In genomic region chr6:41503841-41504525, GRCh38 we compare ENCODE assay signal across 1 cellular context.
TF ChIP-seq lines count a peak whose summit lies in the region.

No MANE protein-coding gene starts in this region.

TF ChIP-seq in HEK293, 187 proteins besides CTCF, POLR2A, EP300 and RAD21 (continued from another document and continues in another):
- TF ChIP-seq TSHZ1 (tag by site-specific recombination; IDR thresholded peaks at IDR 0.05; ENCODE audit: borderline replicate concordance): no peak
- TF ChIP-seq IKZF3 (tag by site-specific recombination; IDR thresholded peaks at IDR 0.05): 0 out of 2 replicates have a peak, but pooled peaks have one; percentile 10
- no peak for TF ChIP-seq ZSCAN23 (tag by site-specific recombination; IDR thresholded peaks at IDR 0.05)
- no peak for TF ChIP-seq ZNF280D (tag by site-specific recombination; IDR thresholded peaks at IDR 0.05)
- peak; percentile 99 for TF ChIP-seq GLIS1 (tag by site-specific recombination; IDR thresholded peaks at IDR 0.05)
- no peak for TF ChIP-seq ZNF639 (tag by site-specific recombination; IDR thresholded peaks at IDR 0.05)
- TF ChIP-seq ZNF548 (tag by site-specific recombination; IDR thresholded peaks at IDR 0.05): no peak
- TF ChIP-seq, protein P1, sequence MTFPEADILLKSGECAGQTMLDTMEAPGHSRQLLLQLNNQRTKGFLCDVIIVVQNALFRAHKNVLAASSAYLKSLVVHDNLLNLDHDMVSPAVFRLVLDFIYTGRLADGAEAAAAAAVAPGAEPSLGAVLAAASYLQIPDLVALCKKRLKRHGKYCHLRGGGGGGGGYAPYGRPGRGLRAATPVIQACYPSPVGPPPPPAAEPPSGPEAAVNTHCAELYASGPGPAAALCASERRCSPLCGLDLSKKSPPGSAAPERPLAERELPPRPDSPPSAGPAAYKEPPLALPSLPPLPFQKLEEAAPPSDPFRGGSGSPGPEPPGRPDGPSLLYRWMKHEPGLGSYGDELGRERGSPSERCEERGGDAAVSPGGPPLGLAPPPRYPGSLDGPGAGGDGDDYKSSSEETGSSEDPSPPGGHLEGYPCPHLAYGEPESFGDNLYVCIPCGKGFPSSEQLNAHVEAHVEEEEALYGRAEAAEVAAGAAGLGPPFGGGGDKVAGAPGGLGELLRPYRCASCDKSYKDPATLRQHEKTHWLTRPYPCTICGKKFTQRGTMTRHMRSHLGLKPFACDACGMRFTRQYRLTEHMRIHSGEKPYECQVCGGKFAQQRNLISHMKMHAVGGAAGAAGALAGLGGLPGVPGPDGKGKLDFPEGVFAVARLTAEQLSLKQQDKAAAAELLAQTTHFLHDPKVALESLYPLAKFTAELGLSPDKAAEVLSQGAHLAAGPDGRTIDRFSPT (tag by site-specific recombination; IDR thresholded peaks at IDR 0.05): 0 out of 2 replicates have a peak, but pooled peaks have one; percentile 32
- no peak for TF ChIP-seq ZNF10 (tag by site-specific recombination; IDR thresholded peaks at IDR 0.05)
- no peak for TF ChIP-seq ZBTB20 (tag by site-specific recombination; IDR thresholded peaks at IDR 0.05)
- TF ChIP-seq ZNF26 (tag by site-specific recombination; IDR thresholded peaks at IDR 0.05): no peak
- TF ChIP-seq ZNF274 (IDR thresholded peaks at IDR 0.05; ENCODE audit: low read length): no peak
- TF ChIP-seq ZNF274 (tag by site-specific recombination; IDR thresholded peaks at IDR 0.05; ENCODE audit: borderline replicate concordance): no peak
- TF ChIP-seq ZIC2 (tag by site-specific recombination; IDR thresholded peaks at IDR 0.05): peak; percentile 98
- TF ChIP-seq ZNF561 (tag by site-specific recombination; IDR thresholded peaks at IDR 0.05; ENCODE audit: borderline replicate concordance): peak; percentile 33; the same call in 1 of the 2 replicates
- TF ChIP-seq ZNF140 (tag by site-specific recombination; IDR thresholded peaks at IDR 0.05): no peak
- TF ChIP-seq ZNF626 (tag by site-specific recombination; IDR thresholded peaks at IDR 0.05): no peak
- peak; percentile 63 for TF ChIP-seq ZNF423 (tag by site-specific recombination; IDR thresholded peaks at IDR 0.05)
- TF ChIP-seq GLI2 (tag by site-specific recombination; IDR thresholded peaks at IDR 0.05; ENCODE audit: borderline replicate concordance, low read depth): no peak
- no peak for TF ChIP-seq ZNF302 (tag by site-specific recombination; IDR thresholded peaks at IDR 0.05; ENCODE audit: low read depth)
- TF ChIP-seq ZNF48 (tag by site-specific recombination; IDR thresholded peaks at IDR 0.05): no peak
- TF ChIP-seq ZFP41 (tag by site-specific recombination; IDR thresholded peaks at IDR 0.05; ENCODE audit: borderline replicate concordance): no peak
- peak; percentile 95 for TF ChIP-seq GLIS2 (tag by site-specific recombination; IDR thresholded peaks at IDR 0.05)
- no peak for TF ChIP-seq ZNF37A (tag by site-specific recombination; IDR thresholded peaks at IDR 0.05)
- TF ChIP-seq ZNF544 (tag by site-specific recombination; IDR thresholded peaks at IDR 0.05): no peak
- TF ChIP-seq REST (tag by site-specific recombination; IDR thresholded peaks at IDR 0.05): no peak
- 0 out of 2 replicates have a peak, but pooled peaks have one; percentile 19 for TF ChIP-seq ZBTB48 (tag by site-specific recombination; IDR thresholded peaks at IDR 0.05)
- no peak for TF ChIP-seq ELK4 (IDR thresholded peaks at IDR 0.05; ENCODE audit: borderline replicate concordance, low read depth, low read length)
- TF ChIP-seq ZFHX2 (tag by site-specific recombination; conservative IDR thresholded peaks at IDR 0.05): peak; percentile 69
- TF ChIP-seq BCL6B (tag by site-specific recombination; IDR thresholded peaks at IDR 0.05): no peak
- no peak for TF ChIP-seq ZNF600 (tag by site-specific recombination; IDR thresholded peaks at IDR 0.05)
- no peak for TF ChIP-seq ZNF169 (tag by site-specific recombination; IDR thresholded peaks at IDR 0.05)
- TF ChIP-seq ZNF398 (tag by site-specific recombination; IDR thresholded peaks at IDR 0.05): peak; percentile 75; the same call in 1 of the 2 replicates
- no peak for TF ChIP-seq ZNF394 (tag by site-specific recombination; IDR thresholded peaks at IDR 0.05; ENCODE audit: borderline replicate concordance)
- TF ChIP-seq ZNF530 (tag by site-specific recombination; IDR thresholded peaks at IDR 0.05; ENCODE audit: low read depth): no peak
- TF ChIP-seq ZNF776 (tag by site-specific recombination; IDR thresholded peaks at IDR 0.05; ENCODE audit: borderline replicate concordance): no peak
- TF ChIP-seq ZNF155 (tag by site-specific recombination; IDR thresholded peaks at IDR 0.05): no peak
- peak; percentile 64 for TF ChIP-seq ZNF335 (tag by site-specific recombination; conservative IDR thresholded peaks at IDR 0.05)
- TF ChIP-seq KLF1 (tag by site-specific recombination; IDR thresholded peaks at IDR 0.05): peak; percentile 11; the same call in 1 of the 2 replicates
